In the genomic region with DNA sequence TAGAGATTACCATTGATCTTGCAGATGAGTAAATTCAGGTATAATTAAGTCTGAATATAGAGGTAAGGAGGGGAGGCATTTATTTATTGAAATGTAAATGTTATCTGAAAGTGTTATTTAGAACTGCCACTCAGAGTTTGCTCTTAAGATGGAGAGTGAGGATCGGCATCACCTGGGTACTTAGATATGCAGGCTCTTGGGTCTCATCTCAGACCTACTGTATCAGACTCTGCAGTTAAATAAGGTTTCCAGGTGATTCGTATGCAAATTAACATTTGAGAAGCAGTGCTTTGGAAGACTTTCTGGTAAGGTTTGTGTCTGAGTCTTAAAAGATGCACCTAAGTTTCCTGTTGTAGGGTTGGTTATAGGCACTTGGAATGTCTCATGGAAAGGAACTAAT, we compare ENCODE assay signal across 21 cellular contexts. TPM values are rescaled to one million over a fixed set of nuclear protein-coding genes. Genes with fewer than 3 reads are reported as not detected.
"Had no signal": no experiment of that assay in that cellular context is flagged by ENCODE, and none has a peak within 500 bp of the region (broad histone marks: within the 10 kb centered on the region; RNA-seq: fewer than 3 reads in every experiment).

No MANE protein-coding gene starts in this region.

- H3K27ac Mint-ChIP-seq: activated CD4-positive, alpha-beta memory T cell treated with anti-CD3 and anti-CD28 coated beads, Interleukin-2, amount 10 ng/mL, durations not matched to agents 7 days and 5 days; activated naive CD4-positive, alpha-beta T cell treated with anti-CD3 and anti-CD28 coated beads, Interleukin-2, amount 50 U/mL, for 24 hours; activated T-helper 1 cell treated with anti-CD3 and anti-CD28 coated beads, Interleukin-12 subunit alpha, Interleukin-12 subunit beta, Interleukin-2, Interleukin-4 antibody, amounts not matched to agents 30 ng/mL and 10 ng/mL and 1 ng/mL, durations not matched to agents 14 hours and 24 hours and 36 hours; stimulated activated effector memory CD8-positive, alpha-beta T cell treated with anti-CD3 and anti-CD28 coated beads, Interleukin-12 subunit alpha, Interleukin-12 subunit beta, amount 100 ng/mL, for 72 hours had no signal

- ATAC-seq: heart left ventricle; left cardiac atrium; right lobe of liver; stimulated activated effector memory CD8-positive, alpha-beta T cell treated with anti-CD3 and anti-CD28 coated beads, Interleukin-12 subunit alpha, Interleukin-12 subunit beta, amount 100 ng/mL, for 72 hours had no signal

- H3K9me3 ChIP-seq: heart left ventricle, right lobe of liver, stomach, transverse colon had no signal

- H3K4me3 Mint-ChIP-seq: activated CD4-positive, alpha-beta memory T cell treated with anti-CD3 and anti-CD28 coated beads, Interleukin-2, amount 10 ng/mL, durations not matched to agents 7 days and 5 days; activated naive CD4-positive, alpha-beta T cell treated with anti-CD3 and anti-CD28 coated beads, Interleukin-2, amount 50 U/mL, for 24 hours; activated T-helper 1 cell treated with anti-CD3 and anti-CD28 coated beads, Interleukin-12 subunit alpha, Interleukin-12 subunit beta, Interleukin-2, Interleukin-4 antibody, amounts not matched to agents 30 ng/mL and 10 ng/mL and 1 ng/mL, durations not matched to agents 14 hours and 24 hours and 36 hours; neural crest cell; stimulated activated effector memory CD8-positive, alpha-beta T cell treated with anti-CD3 and anti-CD28 coated beads, Interleukin-12 subunit alpha, Interleukin-12 subunit beta, amount 100 ng/mL, for 72 hours had no signal

- H3K9me3 Mint-ChIP-seq: activated CD4-positive, alpha-beta memory T cell treated with anti-CD3 and anti-CD28 coated beads, Interleukin-2, amount 10 ng/mL, durations not matched to agents 7 days and 5 days; activated naive CD4-positive, alpha-beta T cell treated with anti-CD3 and anti-CD28 coated beads, Interleukin-2, amount 50 U/mL, for 24 hours; activated T-helper 1 cell treated with anti-CD3 and anti-CD28 coated beads, Interleukin-12 subunit alpha, Interleukin-12 subunit beta, Interleukin-2, Interleukin-4 antibody, amounts not matched to agents 30 ng/mL and 10 ng/mL and 1 ng/mL, durations not matched to agents 14 hours and 24 hours and 36 hours; brain; neural crest cell; stimulated activated effector memory CD8-positive, alpha-beta T cell treated with anti-CD3 and anti-CD28 coated beads, Interleukin-12 subunit alpha, Interleukin-12 subunit beta, amount 100 ng/mL, for 72 hours had no signal

- H3K4me1 Mint-ChIP-seq: neural crest cell; stimulated activated effector memory CD8-positive, alpha-beta T cell treated with anti-CD3 and anti-CD28 coated beads, Interleukin-12 subunit alpha, Interleukin-12 subunit beta, amount 100 ng/mL, for 72 hours had no signal

- H3K27ac ChIP-seq: heart left ventricle, right lobe of liver, skin epidermis had no signal

- H3K36me3 ChIP-seq: transverse colon had no signal

- DNase-seq: activated CD4-positive, alpha-beta memory T cell treated with anti-CD3 and anti-CD28 coated beads, Interleukin-2, amount 10 ng/mL, durations not matched to agents 7 days and 5 days; activated gamma-delta T cell treated with Interleukin-2 at 50 U/mL for 16 hours; aorta; heart left ventricle; islet precursor cell; left cardiac atrium; occipital lobe; posterior cingulate gyrus; right lobe of liver; stimulated activated CD4-positive, alpha-beta T cell treated with anti-CD3 and anti-CD28 coated beads, Interleukin-1b, Interleukin-23, amount 100 ng/mL, for 48 hours; stomach; T-helper 9 cell; transverse colon had no signal

- H3K27me3 Mint-ChIP-seq: activated CD4-positive, alpha-beta memory T cell treated with anti-CD3 and anti-CD28 coated beads, Interleukin-2, amount 10 ng/mL, durations not matched to agents 7 days and 5 days; activated naive CD4-positive, alpha-beta T cell treated with anti-CD3 and anti-CD28 coated beads, Interleukin-2, amount 50 U/mL, for 24 hours; brain had no signal

- H3K4me3 ChIP-seq: right lobe of liver, skin epidermis, stomach, transverse colon had no signal

RNA-seq across cellular contexts. Expression of a gene that starts 9.2 kb away (rescaled TPM):
- total RNA-seq: activated T-helper 1 cell treated with anti-CD3 and anti-CD28 coated beads, Interleukin-12 subunit alpha, Interleukin-12 subunit beta, Interleukin-2, Interleukin-4 antibody, amounts not matched to agents 30 ng/mL and 10 ng/mL and 1 ng/mL, durations not matched to agents 14 hours and 24 hours and 36 hours; epithelial cell of proximal tubule; mononuclear cell; neural crest cell had no signal
